In the genomic region with DNA sequence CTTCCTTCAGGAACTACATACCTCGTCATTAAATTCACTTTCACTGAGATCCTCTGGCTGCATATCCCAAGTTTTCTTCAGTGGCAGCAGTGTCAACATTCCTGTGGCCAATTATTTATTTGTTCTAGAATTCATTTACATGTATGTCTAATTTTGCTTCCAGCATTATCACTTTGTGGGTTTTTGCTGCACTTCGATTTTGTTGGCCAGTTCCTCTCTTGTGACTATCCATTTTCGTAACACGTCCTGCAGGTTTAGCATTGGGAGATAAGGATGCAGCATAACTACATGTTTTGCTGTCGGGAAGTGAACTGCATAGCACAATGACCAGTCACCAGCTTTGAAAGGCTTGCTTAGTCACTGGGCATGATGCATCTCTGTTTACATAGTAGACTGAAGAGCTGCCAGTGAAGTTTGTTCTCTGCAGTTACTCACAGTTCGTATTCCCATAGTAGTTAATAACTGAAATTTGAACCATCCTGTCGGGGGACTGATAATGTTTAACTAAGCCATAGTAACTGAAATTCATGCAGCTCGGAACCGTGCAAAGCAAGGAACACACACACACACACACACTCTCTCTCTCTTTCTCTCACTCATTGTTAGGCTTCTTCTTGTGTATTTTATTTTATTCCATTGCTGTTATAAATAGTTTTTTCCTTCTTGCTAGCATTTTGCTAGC, we compare ENCODE assay signal across 1 cellular context.
A peak's percentile ranks its signal among the peaks of the same experiment; 100 is the strongest.
TF ChIP-seq lines count a peak whose summit lies in the region.

No MANE protein-coding gene starts in this region.

TF ChIP-seq in IMR-90, 13 proteins besides CTCF, POLR2A, EP300 and RAD21 (continued from another document):
- TF ChIP-seq BHLHE40 (IDR thresholded peaks at IDR 0.05; ENCODE audit: low read depth, low read length) (peak; percentile 38), MAZ (IDR thresholded peaks at IDR 0.05; ENCODE audit: borderline replicate concordance, low read depth, low read length) (no peak; the same call in 1 of the 2 replicates)
